ENCODE assay signal across 1 cellular context in the genomic region with DNA sequence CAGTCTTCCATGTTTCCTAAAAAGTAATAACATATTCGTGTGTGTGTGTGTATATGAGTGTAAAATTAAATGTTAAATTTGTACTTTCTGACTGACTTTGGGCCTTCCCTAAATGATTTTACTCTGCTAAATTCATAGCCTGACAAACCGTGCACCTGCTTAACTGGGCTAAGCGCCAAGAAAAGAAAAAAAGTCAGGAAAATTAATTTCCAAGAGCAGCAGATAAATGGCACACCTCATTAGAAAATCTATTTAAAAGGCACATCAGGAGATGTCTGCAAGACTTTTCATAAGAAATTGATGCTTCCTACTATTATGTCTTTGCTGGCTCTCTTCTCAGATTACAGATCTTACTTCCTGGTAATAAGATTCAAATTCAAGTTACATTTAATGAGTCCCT.
TF ChIP-seq lines count a peak whose summit lies in the region.

No MANE protein-coding gene starts in this region.

TF ChIP-seq in HEK293, 187 proteins besides CTCF, POLR2A, EP300 and RAD21 (continued from another document):
- TF ChIP-seq ZBTB10 (tag by site-specific recombination; IDR thresholded peaks at IDR 0.05), result no peak
TF ChIP-seq in HEK293: peak in this region for 1.
